11 cellular contexts compared by ENCODE assay signal in genomic region chr10:8616166-8616565, GRCh38.
DNase-seq lines count a peak whose midpoint lies in the region; ATAC-seq, FAIRE-seq and TF ChIP-seq lines count a peak whose summit lies in the region.
"Had no signal": no experiment of that assay in that cellular context is flagged by ENCODE, and none has a peak within 500 bp of the region (broad histone marks: within the 10 kb centered on the region; RNA-seq: fewer than 3 reads in every experiment).

No MANE protein-coding gene starts in this region.

- in situ Hi-C loops in HepG2 (cut with HindIII; ENCODE audit: extremely low pct_ligation_motif_present, low pct_unique_long_range_greater_than_20kb): no loop called here

- ATAC-seq in HepG2 (no peak), right lobe of liver (no peak), HG02763 (IDR thresholded peaks at IDR 0.05; ENCODE audit: unreplicated experiment) (peak; percentile 71), upper lobe of right lung (peak; percentile 57)
- ATAC-seq: stimulated activated naive CD8-positive, alpha-beta T cell treated with anti-CD3 and anti-CD28 coated beads, Interleukin-15, Interleukin-2, amounts not matched to agents 100 U/mL and 50 U/mL, for 24 hours had no signal

- H3K27ac ChIP-seq in HepG2 (ENCODE audit: extremely low read length, insufficient read depth, low read length) (no peak overlapping the region), right lobe of liver (no peak overlapping the region), upper lobe of right lung (no peak overlapping the region)

- H3K9ac ChIP-seq in HepG2 (ENCODE audit: insufficient read depth, low read depth, low read length): no peak overlapping the region

- no peak overlapping the region for H2AFZ ChIP-seq in HepG2 (ENCODE audit: low read length)

- CTCF ChIA-PET in HepG2 (lab: Yijun Ruan, JAX; ENCODE audit: low intra/inter-chr PET ratio, low total read pairs): no interaction called here

- 2% methylated on average over 6 of the region's 6 CpGs for WGBS in HepG2 (ENCODE audit: low lambda C conversion rate)
- 10% methylated on average over 6 of the region's 6 CpGs for WGBS in right lobe of liver (ENCODE audit: insufficient coverage, low coverage, low lambda C conversion rate, missing lambda C conversion rate)

- TF ChIP-seq CTCF in HepG2 (CRISPR knock-in tag; IDR thresholded peaks at IDR 0.05) (no peak), right lobe of liver (IDR thresholded peaks at IDR 0.05) (no peak), upper lobe of right lung (IDR thresholded peaks at IDR 0.05) (no peak)

- peaks cover 10% of the 10 kb centered on the region; the same call in 1 of the 2 replicates for H3K4me1 ChIP-seq in HepG2 (ENCODE audit: insufficient read depth, low read length)
- H3K4me1 ChIP-seq in right lobe of liver: no peaks in the 10 kb centered on the region
- no peaks in the 10 kb centered on the region for H3K4me1 ChIP-seq in upper lobe of right lung

- no peaks in the 10 kb centered on the region for H3K36me3 ChIP-seq in HepG2 (replicated peaks in 1 of 2; ENCODE audit: control insufficient read depth in 1 of 2, insufficient read depth in 2 of 2, low read length in 2 of 2)
- no peaks in the 10 kb centered on the region for H3K36me3 ChIP-seq in right lobe of liver
- no peaks in the 10 kb centered on the region for H3K36me3 ChIP-seq in upper lobe of right lung

- no peak overlapping the region for H3K4me3 ChIP-seq in HepG2 (replicated peaks in 1 of 3; ENCODE audit: insufficient read depth in 1 of 3, low read depth in 2 of 3, low read length in 3 of 3)
- H3K4me3 ChIP-seq in right lobe of liver: no peak overlapping the region
- no peak overlapping the region for H3K4me3 ChIP-seq in upper lobe of right lung

- POLR2A ChIA-PET in HepG2 (lab: Yijun Ruan, JAX): no interaction called here

- no peak overlapping the region for H3K4me2 ChIP-seq in HepG2 (ENCODE audit: low read depth, low read length)

- intact Hi-C loops in HepG2 (cut with micrococcal nuclease; ENCODE audit: unreplicated experiment): no loop called here
- intact Hi-C loops in right lobe of liver (cut with DNase I): no loop called here
- intact Hi-C loops in upper lobe of right lung (cut with DNase I): no loop called here

- H3K27me3 ChIP-seq in HepG2 (ENCODE audit: control insufficient read depth in 1 of 2, insufficient read depth in 2 of 2, low read length in 2 of 2): no peaks in the 10 kb centered on the region
- H3K27me3 ChIP-seq in right lobe of liver: no peaks in the 10 kb centered on the region
- no peaks in the 10 kb centered on the region for H3K27me3 ChIP-seq in upper lobe of right lung

- no peak for TF ChIP-seq RAD21 in HepG2 (CRISPR knock-in tag; IDR thresholded peaks at IDR 0.05)

- no peaks in the 10 kb centered on the region for H3K79me2 ChIP-seq in HepG2 (ENCODE audit: insufficient read depth, low read length)

- DNase-seq in HepG2 (ENCODE audit: low spot score): peak; percentile 28
- no peak for DNase-seq in right lobe of liver
- DNase-seq in MV-4-11 (lab: John Stamatoyannopoulos, UW): peak; percentile 67
- DNase-seq in upper lobe of right lung: no peak
- DNase-seq in DMS114 treated with DMSO at 0.1 percent for 48 hours (lab: John Stamatoyannopoulos, UW; ENCODE audit: unreplicated experiment): no peak
- no peak for DNase-seq in activated CD4-positive, CD25-positive, alpha-beta regulatory T cell (lab: John Stamatoyannopoulos, UW)
- DNase-seq in activated CD4-positive, alpha-beta T cell treated with anti-CD3 and anti-CD28 coated beads for 1 hour: no peak
- DNase-seq: HCEC 1CT; stimulated activated naive CD8-positive, alpha-beta T cell treated with anti-CD3 and anti-CD28 coated beads, Interleukin-15, Interleukin-2, amounts not matched to agents 100 U/mL and 50 U/mL, for 24 hours had no signal

- H3K9me3 ChIP-seq in HepG2 (ENCODE audit: low read length) (no peaks in the 10 kb centered on the region), right lobe of liver (no peaks in the 10 kb centered on the region), upper lobe of right lung (no peaks in the 10 kb centered on the region)

- no peak for FAIRE-seq in HepG2 (lab: Jason Lieb, UNC)
- FAIRE-seq: endometrium had no signal

- TF ChIP-seq POLR2A in HepG2 (IDR thresholded peaks at IDR 0.05; ENCODE audit: insufficient read depth in 1 of 2, low read depth in 2 of 2, low read length in 2 of 2): no peak
- no peak for TF ChIP-seq POLR2A in right lobe of liver (IDR thresholded peaks at IDR 0.05)

- BruUV-seq in HepG2 (replicated peaks; lab: Mats Ljungman, UMichigan): no TSS peak

- H4K20me1 ChIP-seq in HepG2 (ENCODE audit: insufficient read depth, low read length): no peaks in the 10 kb centered on the region

- TF ChIP-seq EP300 in HepG2 (IDR thresholded peaks at IDR 0.05; ENCODE audit: low read depth in 2 of 2, low read length in 2 of 2) (no peak), HepG2 (CRISPR knock-in tag; IDR thresholded peaks at IDR 0.05; ENCODE audit: borderline replicate concordance) (no peak)

TF ChIP-seq in HepG2, 621 proteins besides CTCF, POLR2A, EP300 and RAD21:
- no peak for TF ChIP-seq ZNF180 (CRISPR knock-in tag; IDR thresholded peaks at IDR 0.05; ENCODE audit: borderline replicate concordance, low read depth)
- peak; percentile 54; the same call in 1 of the 2 replicates for TF ChIP-seq TCF7 (IDR thresholded peaks at IDR 0.05; ENCODE audit: low read depth)
- TF ChIP-seq SP2 (CRISPR knock-in tag; IDR thresholded peaks at IDR 0.05): no peak
- no peak for TF ChIP-seq FOXA1 (IDR thresholded peaks at IDR 0.05)
- 0 out of 2 replicates have a peak, but pooled peaks have one; percentile 6 for TF ChIP-seq FOXA1 (CRISPR knock-in tag; IDR thresholded peaks at IDR 0.05)
- peak; percentile 84 for TF ChIP-seq RARA (CRISPR knock-in tag; IDR thresholded peaks at IDR 0.05)

Comparison
In these comparisons a context has a peak if more than half of its experiments do, and no peak if none do; other contexts are left out.
1. DNase-seq: peak in HepG2 (single experiment) and MV-4-11 (single experiment); none in right lobe of liver (0 of 3), upper lobe of right lung (single experiment), DMS114 treated with DMSO at 0.1 percent for 48 hours (single experiment), activated CD4-positive, CD25-positive, alpha-beta regulatory T cell (0 of 4) and activated CD4-positive, alpha-beta T cell treated with anti-CD3 and anti-CD28 coated beads for 1 hour (single experiment).
2. ATAC-seq: peak in HG02763 (single experiment) and upper lobe of right lung (single experiment); none in HepG2 (single experiment) and right lobe of liver (0 of 4).